In the genomic region with DNA sequence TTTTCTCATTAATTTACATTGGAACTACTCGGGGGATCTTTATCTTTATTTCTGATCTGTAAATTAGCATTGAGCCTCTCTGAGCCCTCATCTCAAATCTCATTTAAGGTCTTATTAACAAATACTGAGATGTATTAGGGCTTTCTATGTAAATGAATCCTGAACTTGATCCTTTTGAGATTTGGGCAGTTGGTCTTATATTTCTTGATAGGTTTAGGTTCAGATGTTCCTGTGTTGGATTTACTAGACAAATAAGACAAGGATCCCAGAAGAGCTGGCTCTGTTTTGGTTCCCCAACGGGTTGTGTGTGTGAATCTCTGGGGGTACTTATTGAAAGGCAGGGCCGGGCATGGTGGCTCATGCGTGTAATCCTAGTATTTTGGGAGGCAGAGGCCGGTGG, we compare ENCODE assay signal across 29 cellular contexts. TPM values are rescaled to one million over a fixed set of nuclear protein-coding genes. Genes with fewer than 3 reads are reported as not detected.
"Had no signal": no experiment of that assay in that cellular context is flagged by ENCODE, and none has a peak within 500 bp of the region (broad histone marks: within the 10 kb centered on the region; RNA-seq: fewer than 3 reads in every experiment).

No MANE protein-coding gene starts in this region.

- H3K4me1 ChIP-seq: colonic mucosa, esophagus squamous epithelium, foreskin keratinocyte, gastrocnemius medialis, gastroesophageal sphincter had no signal

- FAIRE-seq: endometrium, endothelial cell of umbilical vein, frontal cortex had no signal

- H3K27ac ChIP-seq: colonic mucosa, coronary artery, dorsolateral prefrontal cortex, epithelial cell of prostate, esophagus muscularis mucosa, esophagus squamous epithelium, foreskin keratinocyte, gastrocnemius medialis, gastroesophageal sphincter, heart left ventricle, heart right ventricle, hepatocyte had no signal

- H3K4me3 ChIP-seq: colonic mucosa, coronary artery, dorsolateral prefrontal cortex, esophagus muscularis mucosa, esophagus squamous epithelium, gastrocnemius medialis, gastroesophageal sphincter, heart left ventricle, heart right ventricle, hepatocyte had no signal

- H2AFZ ChIP-seq: hepatocyte had no signal

- H3K36me3 ChIP-seq: colonic mucosa, esophagus squamous epithelium had no signal

- H3K4me2 ChIP-seq: hepatocyte had no signal

- ATAC-seq: effector memory CD8-positive, alpha-beta T cell; esophagus mucosa; foreskin keratinocyte; gastrocnemius medialis; gastroesophageal sphincter; heart left ventricle; heart right ventricle had no signal

- H3K9me3 ChIP-seq: colonic mucosa, esophagus muscularis mucosa, esophagus squamous epithelium, gastrocnemius medialis, gastroesophageal sphincter, heart left ventricle, heart right ventricle had no signal

- DNase-seq: colonic mucosa; cortex of kidney; dermis blood vessel endothelial cell; dorsolateral prefrontal cortex; effector CD4-positive, alpha-beta T cell; effector CD8-positive, alpha-beta T cell; effector memory CD4-positive, alpha-beta T cell; effector memory CD8-positive, alpha-beta T cell; endodermal cell; erythroblast; esophagus squamous epithelium; foreskin fibroblast; foreskin keratinocyte; foreskin melanocyte; gastrocnemius medialis; glutamatergic neuron; head of caudate nucleus; heart left ventricle; heart right ventricle had no signal

- H3K27me3 ChIP-seq: colonic mucosa, esophagus muscularis mucosa, esophagus squamous epithelium, gastrocnemius medialis, gastroesophageal sphincter, heart left ventricle, heart right ventricle, hepatocyte had no signal

- H3K79me2 ChIP-seq: hepatocyte had no signal

RNA-seq across cellular contexts. Expression of a gene that starts 36.1 kb away (rescaled TPM):
- total RNA-seq: foreskin keratinocyte had no signal
- polyA plus RNA-seq: fibroblast of lung, foreskin keratinocyte had no signal
